Comparison of ENCODE assay signal across 1 cellular context in genomic region chr15:55279100-55279745, GRCh38.
TF ChIP-seq lines count a peak whose summit lies in the region.

No MANE protein-coding gene starts in this region.

TF ChIP-seq in HCT116, 20 proteins besides CTCF, POLR2A, EP300 and RAD21 (continued from another document):
- TF ChIP-seq ZNF274 (IDR thresholded peaks at IDR 0.05; ENCODE audit: low read depth, low read length) (no peak), CEBPB (IDR thresholded peaks at IDR 0.05; ENCODE audit: low read depth) (no peak), FOSL1 (IDR thresholded peaks at IDR 0.05; ENCODE audit: low read depth) (no peak), CBX3 (IDR thresholded peaks at IDR 0.05; ENCODE audit: low read depth) (no peak), ZBTB33 (IDR thresholded peaks at IDR 0.05; ENCODE audit: extremely low read depth, insufficient replicate concordance, low read length) (no peak), REST (IDR thresholded peaks at IDR 0.05; ENCODE audit: low read depth) (no peak)
- TF ChIP-seq, protein P1, sequence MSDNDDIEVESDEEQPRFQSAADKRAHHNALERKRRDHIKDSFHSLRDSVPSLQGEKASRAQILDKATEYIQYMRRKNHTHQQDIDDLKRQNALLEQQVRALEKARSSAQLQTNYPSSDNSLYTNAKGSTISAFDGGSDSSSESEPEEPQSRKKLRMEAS (IDR thresholded peaks at IDR 0.05): no peak
